8 cellular contexts compared by ENCODE assay signal in the genomic region with DNA sequence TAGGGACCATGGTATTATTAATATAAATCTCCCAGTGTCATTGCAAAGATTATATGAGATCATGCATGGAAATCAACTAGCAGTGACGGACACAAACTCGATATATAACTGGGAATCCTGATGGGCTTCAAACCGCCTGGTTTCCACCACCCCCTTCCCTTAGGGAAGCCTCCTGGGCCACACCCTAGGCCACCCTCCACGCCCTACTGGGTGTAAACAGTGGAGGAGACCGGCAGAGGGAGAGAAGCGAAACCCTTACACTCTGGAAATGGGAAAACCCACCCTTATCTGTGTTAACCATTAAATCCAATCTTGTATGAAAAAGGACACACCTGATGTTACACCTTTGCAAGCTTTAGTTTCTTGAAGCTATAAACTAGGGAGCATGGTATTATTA. TPM values are rescaled to one million over a fixed set of nuclear protein-coding genes. Genes with fewer than 3 reads are reported as not detected.
DNase-seq lines count a peak whose midpoint lies in the region; ATAC-seq, FAIRE-seq and TF ChIP-seq lines count a peak whose summit lies in the region.

No MANE protein-coding gene starts in this region.

- peaks cover 6% of the 10 kb centered on the region for H3K9me3 ChIP-seq in HUES6 (ENCODE audit: control insufficient read depth, insufficient read depth, low read depth, low read length)
- H3K9me3 ChIP-seq in adipocyte (ENCODE audit: control insufficient read depth, low read length), result peaks cover 2% of the 10 kb centered on the region
- no peaks in the 10 kb centered on the region for H3K9me3 ChIP-seq in keratinocyte (ENCODE audit: control insufficient read depth, low read depth, low read length)
- no peaks in the 10 kb centered on the region for H3K9me3 ChIP-seq in testis

- peaks cover 23% of the 10 kb centered on the region for H3K36me3 ChIP-seq in HUES6 (ENCODE audit: control insufficient read depth, insufficient read depth, low read length)
- H3K36me3 ChIP-seq in adipocyte (ENCODE audit: control insufficient read depth, insufficient read depth, low read length, severe bottlenecking), result peaks cover 23% of the 10 kb centered on the region
- H3K36me3 ChIP-seq in keratinocyte (ENCODE audit: control insufficient read depth in 2 of 2, extremely low read depth in 1 of 2, insufficient read depth in 2 of 2, low read length in 2 of 2), result peaks cover 7% of the 10 kb centered on the region in 2 experiments
- no peaks in the 10 kb centered on the region for H3K36me3 ChIP-seq in testis (ENCODE audit: low read depth, missing control alignments)

- ATAC-seq in GM21367 (IDR thresholded peaks at IDR 0.05; ENCODE audit: unreplicated experiment), result no peak
- no peak for ATAC-seq in GM21737 (IDR thresholded peaks at IDR 0.05; ENCODE audit: unreplicated experiment)

- intact Hi-C loops in testis (cut with DNase I; ENCODE audit: low total_unique reads), result no loop called here

- DNase-seq in adipocyte (ENCODE audit: low read depth) (no peak), keratinocyte (ENCODE audit: low read depth, low spot score) (no peak), testis (no peak), T-helper 2 cell (no peak), NCI-H226 (no peak)

- no peak for TF ChIP-seq POLR2A in testis (IDR thresholded peaks at IDR 0.05)

- peaks cover 12% of the 10 kb centered on the region for H3K4me1 ChIP-seq in HUES6 (ENCODE audit: control insufficient read depth, insufficient read depth, low read length)
- peaks cover 17% of the 10 kb centered on the region for H3K4me1 ChIP-seq in adipocyte (ENCODE audit: control insufficient read depth, insufficient read depth, low read length)
- H3K4me1 ChIP-seq in keratinocyte (ENCODE audit: control insufficient read depth, extremely low read depth, insufficient read depth, low read length), result peaks cover 8% of the 10 kb centered on the region
- peaks cover 3% of the 10 kb centered on the region for H3K4me1 ChIP-seq in testis

- H3K9ac ChIP-seq in HUES6 (ENCODE audit: low read length) (peak overlapping the region; percentile 80), adipocyte (ENCODE audit: low read length) (peak overlapping the region; percentile 95), keratinocyte (ENCODE audit: control insufficient read depth, extremely low read depth, insufficient read depth, low read length) (peak overlapping the region; percentile 84)

- H3K9me1 ChIP-seq in keratinocyte (ENCODE audit: control insufficient read depth, extremely low read depth, insufficient read depth, low read length), result no peaks in the 10 kb centered on the region

- H3K79me2 ChIP-seq in keratinocyte (ENCODE audit: control insufficient read depth, insufficient read depth, low read length), result peaks cover 39% of the 10 kb centered on the region

- WGBS in testis, 2 donors, result 63 to 65% methylated on average over 6 of the region's 6 CpGs

- H3K27me3 ChIP-seq in HUES6 (ENCODE audit: control insufficient read depth, insufficient read depth, low read length), result no peaks in the 10 kb centered on the region
- H3K27me3 ChIP-seq in adipocyte (replicated peaks; ENCODE audit: control insufficient read depth, insufficient read depth, low read length), result no peaks in the 10 kb centered on the region
- no peaks in the 10 kb centered on the region for H3K27me3 ChIP-seq in keratinocyte (ENCODE audit: control insufficient read depth, extremely low read depth, insufficient read depth, low read length)
- H3K27me3 ChIP-seq in testis, result no peaks in the 10 kb centered on the region

- no peak for TF ChIP-seq CTCF in keratinocyte (optimal IDR thresholded peaks at IDR 0.05 in 1 of 3, IDR thresholded peaks at IDR 0.05 in 1 of 3, conservative IDR thresholded peaks at IDR 0.05 in 1 of 3; ENCODE audit: extremely low read depth in 1 of 3, insufficient read depth in 2 of 3, low read length in 3 of 3)
- TF ChIP-seq CTCF in testis (IDR thresholded peaks at IDR 0.05), result no peak

- H2AFZ ChIP-seq in keratinocyte (ENCODE audit: control insufficient read depth, low read length), result peak overlapping the region; percentile 92

- H3K4me2 ChIP-seq in keratinocyte (ENCODE audit: control insufficient read depth, extremely low read depth, insufficient read depth, low read depth, low read length), result peak overlapping the region; percentile 93

- no peaks in the 10 kb centered on the region for H4K20me1 ChIP-seq in keratinocyte (ENCODE audit: control insufficient read depth, extremely low read depth, insufficient read depth, low read length)

- H3K27ac ChIP-seq in HUES6 (ENCODE audit: low read depth, low read length) (0 out of 2 replicates have a peak overlapping the region, but pooled peaks have one; percentile 63), keratinocyte (ENCODE audit: control insufficient read depth, insufficient read depth, low read length) (peak overlapping the region; percentile 66), testis (peak overlapping the region; percentile 85 to 86)

- dilution Hi-C loops in keratinocyte (cut with MboI; ENCODE audit: extremely low pct_ligation_motif_present, low sequenced_read_pairs), result no loop called here

- H3K4me3 ChIP-seq in HUES6 (ENCODE audit: low read depth, low read length) (peak overlapping the region; percentile 94), adipocyte (ENCODE audit: low read length) (peak overlapping the region; percentile 98), keratinocyte (ENCODE audit: control insufficient read depth in 2 of 3, extremely low read depth in 1 of 3, insufficient read depth in 2 of 3, low read depth in 1 of 3, low read length in 3 of 3) (peak overlapping the region; percentile 74 to 96 (median 84)), testis (peak overlapping the region; percentile 69 to 81)

- FAIRE-seq in keratinocyte (lab: Jason Lieb, UNC), result no peak

RNA-seq across cellular contexts. Expression of gene ZNHIT6, which starts 0.6 kb away (rescaled TPM):
- polyA plus RNA-seq in keratinocyte (10.6 to 20.9 TPM (median 11.3 TPM) in 3 replicates), testis (ENCODE audit: insufficient read depth, low read depth, low replicate concordance) (10.1 TPM)
- polyA plus RNA-seq in keratinocyte (2011; ENCODE audit: low read depth), result 7.2 TPM
- polyA plus RNA-seq in keratinocyte (2011; cell fraction: cytosol; rRNA removed), result 12.0 and 19.0 TPM in 2 replicates
- polyA plus RNA-seq in keratinocyte (2011; cell fraction: nucleus; rRNA removed), result 24.7 and 30.0 TPM in 2 replicates
- polyA plus RNA-seq in keratinocyte (2012; ENCODE audit: low replicate concordance), result 12.3 and 24.9 TPM in 2 replicates
- polyA minus RNA-seq in keratinocyte, result 5.1 to 10.2 TPM (median 7.0 TPM) in 3 replicates
- polyA minus RNA-seq in keratinocyte (2011; cell fraction: cytosol; rRNA and poly(A)+ RNA removed), result 4.2 TPM
- 6.2 and 14.3 TPM in 2 replicates for polyA minus RNA-seq in keratinocyte (2011; cell fraction: nucleus; rRNA and poly(A)+ RNA removed)
- 10 to 100 TPM; 11.3 to 14.5 TPM for total RNA-seq in testis
